Comparison of ENCODE assay signal across 8 cellular contexts in genomic region chr4:20254517-20255250, GRCh38. TPM values are rescaled to one million over a fixed set of nuclear protein-coding genes. Genes with fewer than 3 reads are reported as not detected.
DNase-seq lines count a peak whose midpoint lies in the region; ATAC-seq, FAIRE-seq and TF ChIP-seq lines count a peak whose summit lies in the region.

No MANE protein-coding gene starts in this region.

- DNase-seq in NCI-H1105 treated with DMSO at 0.1 percent for 48 hours (lab: John Stamatoyannopoulos, UW) (peak; percentile 37), NCI-H1105 (lab: John Stamatoyannopoulos, UW) (no peak), breast epithelium (ENCODE audit: low spot score in 2 of 2) (peak in 1 of 2 donors; percentile 49), keratinocyte (ENCODE audit: low read depth, low spot score) (no peak), suprapubic skin (ENCODE audit: low spot score in 2 of 2) (peak; percentile 63 to 80), activated T-cell treated with anti-CD3 and anti-CD28 coated beads for 4 hours (no peak), 8988T (no peak), T-cell (no peak)

- peak overlapping the region; percentile 91 for H2AFZ ChIP-seq in keratinocyte (ENCODE audit: control insufficient read depth, low read length)

- H3K9ac ChIP-seq in keratinocyte (ENCODE audit: control insufficient read depth, extremely low read depth, insufficient read depth, low read length), result peak overlapping the region; percentile 81

- H3K27me3 ChIP-seq in breast epithelium (peaks cover 0 to 47% of the 10 kb centered on the region in 2 donors), keratinocyte (ENCODE audit: control insufficient read depth, extremely low read depth, insufficient read depth, low read length) (no peaks in the 10 kb centered on the region), suprapubic skin (peaks cover 42% of the 10 kb centered on the region)

- TF ChIP-seq CTCF in breast epithelium (IDR thresholded peaks at IDR 0.05) (no peak), keratinocyte (optimal IDR thresholded peaks at IDR 0.05 in 1 of 3, IDR thresholded peaks at IDR 0.05 in 1 of 3, conservative IDR thresholded peaks at IDR 0.05 in 1 of 3; ENCODE audit: extremely low read depth in 1 of 3, insufficient read depth in 2 of 3, low read length in 3 of 3) (peak in 1 of 3 experiments; percentile 3), suprapubic skin (IDR thresholded peaks at IDR 0.05) (no peak)

- intact Hi-C loops in breast epithelium (cut with DNase I; ENCODE audit: low total_unique reads), result no loop called here

- no peaks in the 10 kb centered on the region for H3K9me1 ChIP-seq in keratinocyte (ENCODE audit: control insufficient read depth, extremely low read depth, insufficient read depth, low read length)

- CTCF ChIA-PET in T-cell (lab: Charles Lee), result no interaction called here

- peaks cover 41% of the 10 kb centered on the region for H3K79me2 ChIP-seq in keratinocyte (ENCODE audit: control insufficient read depth, insufficient read depth, low read length)

- H3K4me2 ChIP-seq in keratinocyte (ENCODE audit: control insufficient read depth, extremely low read depth, insufficient read depth, low read depth, low read length), result peak overlapping the region; percentile 94

- H3K27me3 Mint-ChIP-seq in T-cell, result peaks cover 28 to 44% of the 10 kb centered on the region in 2 donors

- H3K9me3 Mint-ChIP-seq in T-cell, result no peaks in the 10 kb centered on the region

- peak overlapping the region; percentile 36 to 76 for H3K27ac ChIP-seq in breast epithelium
- H3K27ac ChIP-seq in keratinocyte (ENCODE audit: control insufficient read depth, insufficient read depth, low read length), result peak overlapping the region; percentile 67
- peak overlapping the region; percentile 30 for H3K27ac ChIP-seq in suprapubic skin

- H3K9me3 ChIP-seq in breast epithelium (no peaks in the 10 kb centered on the region), keratinocyte (ENCODE audit: control insufficient read depth, low read depth, low read length) (no peaks in the 10 kb centered on the region), suprapubic skin (no peaks in the 10 kb centered on the region)

- peaks cover 6 to 12% (median 6%) of the 10 kb centered on the region in 3 donors for H3K4me1 Mint-ChIP-seq in T-cell

- no peak for TF ChIP-seq EP300 in suprapubic skin (IDR thresholded peaks at IDR 0.05)

- no peak for ATAC-seq in T-cell (replicated peaks in 1 of 4)

- POLR2A ChIA-PET in T-cell (lab: Charles Lee), result no interaction called here

- H3K36me3 Mint-ChIP-seq in T-cell, result no peaks in the 10 kb centered on the region

- H3K36me3 ChIP-seq in breast epithelium (no peaks in the 10 kb centered on the region), keratinocyte (ENCODE audit: control insufficient read depth in 2 of 2, extremely low read depth in 1 of 2, insufficient read depth in 2 of 2, low read length in 2 of 2) (no peaks in the 10 kb centered on the region), suprapubic skin (no peaks in the 10 kb centered on the region)

- no peak overlapping the region for H3K27ac Mint-ChIP-seq in T-cell

- 7% methylated on average over 35 of the region's 72 CpGs for WGBS in suprapubic skin

- FAIRE-seq in keratinocyte (lab: Jason Lieb, UNC), result no peak

- dilution Hi-C loops in keratinocyte (cut with MboI; ENCODE audit: extremely low pct_ligation_motif_present, low sequenced_read_pairs), result no loop called here

- peaks cover 0 to 4% of the 10 kb centered on the region in 2 donors for H3K4me1 ChIP-seq in breast epithelium
- H3K4me1 ChIP-seq in keratinocyte (ENCODE audit: control insufficient read depth, extremely low read depth, insufficient read depth, low read length), result peaks cover 17% of the 10 kb centered on the region
- H3K4me1 ChIP-seq in suprapubic skin, result peaks cover 41% of the 10 kb centered on the region

- peak overlapping the region; percentile 65 to 73 (median 66) for H3K4me3 ChIP-seq in breast epithelium
- peak overlapping the region; percentile 62 to 90 (median 84) for H3K4me3 ChIP-seq in keratinocyte (ENCODE audit: control insufficient read depth in 2 of 3, extremely low read depth in 1 of 3, insufficient read depth in 2 of 3, low read depth in 1 of 3, low read length in 3 of 3)
- H3K4me3 ChIP-seq in suprapubic skin, result peak overlapping the region; percentile 54

- TF ChIP-seq POLR2A in breast epithelium (IDR thresholded peaks at IDR 0.05) (no peak), suprapubic skin (IDR thresholded peaks at IDR 0.05) (no peak)

- H3K4me3 Mint-ChIP-seq in T-cell, result no peak overlapping the region

- H4K20me1 ChIP-seq in keratinocyte (ENCODE audit: control insufficient read depth, extremely low read depth, insufficient read depth, low read length), result no peaks in the 10 kb centered on the region

RNA-seq across cellular contexts. Expression of gene SLIT2, which starts 3.0 kb away (rescaled TPM):
- 10 to 100 TPM; 15.7 to 20.3 (median 15.8) TPM for total RNA-seq in breast epithelium
- 1.9 to 12.8 TPM (median 7.5 TPM) in 3 replicates for polyA plus RNA-seq in keratinocyte
- 3.0 TPM for polyA plus RNA-seq in keratinocyte (2011; ENCODE audit: low read depth)
- polyA plus RNA-seq in keratinocyte (2011; cell fraction: cytosol; rRNA removed), result 1.2 and 2.3 TPM in 2 replicates
- polyA plus RNA-seq in keratinocyte (2011; cell fraction: nucleus; rRNA removed), result 8.6 and 11.9 TPM in 2 replicates
- polyA plus RNA-seq in keratinocyte (2012; ENCODE audit: low replicate concordance), result 1.1 and 10.8 TPM in 2 replicates
- polyA minus RNA-seq in keratinocyte, result 4.1 to 20.6 TPM (median 14.7 TPM) in 3 replicates
- polyA minus RNA-seq in keratinocyte (2011; cell fraction: cytosol; rRNA and poly(A)+ RNA removed), result 2.7 TPM
- polyA minus RNA-seq in keratinocyte (2011; cell fraction: nucleus; rRNA and poly(A)+ RNA removed), result 22.4 and 27.6 TPM in 2 replicates
- 1 to 10 TPM; 2.5 to 4.7 (median 3.0) TPM for total RNA-seq in suprapubic skin
- under 1 TPM in 3 of 5 donors, not detected in 2; 0.03 to 0.50 (median 0.22) TPM for total RNA-seq in T-cell

Comparison
In these comparisons a context has a peak if more than half of its experiments do, and no peak if none do; other contexts are left out.
1. DNase-seq: peak in NCI-H1105 treated with DMSO at 0.1 percent for 48 hours (single experiment) and suprapubic skin (2 of 2); none in NCI-H1105 (single experiment), keratinocyte (single experiment), activated T-cell treated with anti-CD3 and anti-CD28 coated beads for 4 hours (single experiment), 8988T (single experiment) and T-cell (0 of 34).
2. Peak in every context shown above with its lines, with median percentiles within 50 percentile points of each other: H3K27ac ChIP-seq and H3K4me3 ChIP-seq.